17 cellular contexts compared by ENCODE assay signal in genomic region chr4:1730532-1731135, GRCh38. TPM values are rescaled to one million over a fixed set of nuclear protein-coding genes. Genes with fewer than 3 reads are reported as not detected.
DNase-seq lines count a peak whose midpoint lies in the region; ATAC-seq, FAIRE-seq and TF ChIP-seq lines count a peak whose summit lies in the region.
"Had no signal": no experiment of that assay in that cellular context is flagged by ENCODE, and none has a peak within 500 bp of the region (broad histone marks: within the 10 kb centered on the region; RNA-seq: fewer than 3 reads in every experiment).

No MANE protein-coding gene starts in this region.

- intact Hi-C loops in HepG2 (cut with micrococcal nuclease; ENCODE audit: unreplicated experiment): no loop called here

- in situ Hi-C loops in HepG2 (cut with HindIII; ENCODE audit: extremely low pct_ligation_motif_present, low pct_unique_long_range_greater_than_20kb): no loop called here

- H3K9me3 ChIP-seq in AG04450 (ENCODE audit: control insufficient read depth, insufficient read depth, low read length) (no peaks in the 10 kb centered on the region; the same call in 1 of the 2 replicates), HepG2 (ENCODE audit: low read length) (no peaks in the 10 kb centered on the region)
- H3K9me3 ChIP-seq: SJCRH30 had no signal

- peaks cover 31 to 75% of the 10 kb centered on the region in 2 experiments for H3K36me3 ChIP-seq in HepG2 (replicated peaks in 1 of 2; ENCODE audit: control insufficient read depth in 1 of 2, insufficient read depth in 2 of 2, low read length in 2 of 2)

- DNase-seq in AG04450 (ENCODE audit: low read depth, low spot score) (no peak), D341Med (ENCODE audit: low spot score) (peak; percentile 12), HepG2 (ENCODE audit: low spot score) (no peak), GF-D8 (lab: John Stamatoyannopoulos, UW) (no peak), NCI-H446 treated with DMSO at 0.1 percent for 48 hours (lab: John Stamatoyannopoulos, UW) (no peak)
- no peak for DNase-seq in activated CD4-positive, alpha-beta memory T cell treated with anti-CD3 and anti-CD28 coated beads, Interleukin-2, amount 10 ng/mL, durations not matched to agents 7 days and 5 days
- DNase-seq: CD4-positive, alpha-beta T cell; GM23248; MM.1S; NCI-H1092 treated with DMSO at 0.1 percent for 48 hours; NCI-H2227 treated with DMSO at 0.1 percent for 48 hours; NCI-H524 treated with DMSO at 0.1 percent for 48 hours; SJCRH30 had no signal

- peak overlapping the region; percentile 42 for H3K27ac Mint-ChIP-seq in activated CD4-positive, alpha-beta memory T cell treated with anti-CD3 and anti-CD28 coated beads, Interleukin-2, amount 10 ng/mL, durations not matched to agents 7 days and 5 days
- H3K27ac Mint-ChIP-seq: B cell had no signal

- BruUV-seq in HepG2 (replicated peaks; lab: Mats Ljungman, UMichigan): no TSS peak

- no peaks in the 10 kb centered on the region for H3K27me3 ChIP-seq in AG04450 (ENCODE audit: control insufficient read depth, insufficient read depth, low read length)
- no peaks in the 10 kb centered on the region for H3K27me3 ChIP-seq in HepG2 (ENCODE audit: control insufficient read depth in 1 of 2, insufficient read depth in 2 of 2, low read length in 2 of 2)
- H3K27me3 ChIP-seq: SJCRH30 had no signal

- H4K20me1 ChIP-seq in HepG2 (ENCODE audit: insufficient read depth, low read length): peaks cover 3% of the 10 kb centered on the region; the same call in 1 of the 2 replicates

- TF ChIP-seq CTCF in AG04450 (IDR thresholded peaks at IDR 0.05; ENCODE audit: low read depth, low read length): no peak
- TF ChIP-seq CTCF in HepG2 (CRISPR knock-in tag; IDR thresholded peaks at IDR 0.05): no peak

- 90% methylated on average over 7 of the region's 16 CpGs for WGBS in HepG2 (ENCODE audit: low lambda C conversion rate)

- TF ChIP-seq EP300 in HepG2 (IDR thresholded peaks at IDR 0.05; ENCODE audit: low read depth in 2 of 2, low read length in 2 of 2) (no peak), HepG2 (CRISPR knock-in tag; IDR thresholded peaks at IDR 0.05; ENCODE audit: borderline replicate concordance) (no peak)

- no peak overlapping the region for H3K4me2 ChIP-seq in HepG2 (ENCODE audit: low read depth, low read length)

- peaks cover 92% of the 10 kb centered on the region for H3K36me3 Mint-ChIP-seq in activated CD4-positive, alpha-beta memory T cell treated with anti-CD3 and anti-CD28 coated beads, Interleukin-2, amount 10 ng/mL, durations not matched to agents 7 days and 5 days (ENCODE audit: low read depth)

- peaks cover 53% of the 10 kb centered on the region for H3K4me1 Mint-ChIP-seq in activated CD4-positive, alpha-beta memory T cell treated with anti-CD3 and anti-CD28 coated beads, Interleukin-2, amount 10 ng/mL, durations not matched to agents 7 days and 5 days

- CTCF ChIA-PET in AG04450 (lab: Charles Lee): interaction anchor here (1.1 to 2.7 kb wide), 2 partner anchors 29 to 37 kb away, joined by 3 to 27 read pairs; no protein-coding TSS in a partner anchor
- CTCF ChIA-PET in activated CD4-positive, alpha-beta memory T cell treated with anti-CD3 and anti-CD28 coated beads, Interleukin-2, amount 10 ng/mL, durations not matched to agents 7 days and 5 days (lab: Charles Lee): interaction anchor here (0.6 to 3.4 kb wide), 6 partner anchors 10 to 281 kb away, joined by 3 to 52 read pairs (median 5); partner anchors contain the start of genes TACC3 and TMEM129
- CTCF ChIA-PET in HepG2 (lab: Yijun Ruan, JAX; ENCODE audit: low intra/inter-chr PET ratio, low total read pairs): interaction anchor here (2.0 to 2.1 kb wide), 2 partner anchors 38 to 79 kb away, joined by 8 to 15 read pairs; no protein-coding TSS in a partner anchor

- no peak overlapping the region for H2AFZ ChIP-seq in HepG2 (ENCODE audit: low read length)
- H2AFZ ChIP-seq: GM23248 had no signal

- TF ChIP-seq POLR2A in HepG2 (IDR thresholded peaks at IDR 0.05; ENCODE audit: insufficient read depth in 1 of 2, low read depth in 2 of 2, low read length in 2 of 2): no peak

- H3K27me3 Mint-ChIP-seq in activated CD4-positive, alpha-beta memory T cell treated with anti-CD3 and anti-CD28 coated beads, Interleukin-2, amount 10 ng/mL, durations not matched to agents 7 days and 5 days: no peaks in the 10 kb centered on the region
- H3K27me3 Mint-ChIP-seq: B cell; CD4-positive, alpha-beta T cell had no signal

- no peak overlapping the region for H3K4me3 Mint-ChIP-seq in activated CD4-positive, alpha-beta memory T cell treated with anti-CD3 and anti-CD28 coated beads, Interleukin-2, amount 10 ng/mL, durations not matched to agents 7 days and 5 days
- H3K4me3 Mint-ChIP-seq: B cell had no signal

- no peak for FAIRE-seq in HepG2 (lab: Jason Lieb, UNC)
- FAIRE-seq: HTR-8/SVneo had no signal

- H3K4me1 ChIP-seq in HepG2 (ENCODE audit: insufficient read depth, low read length): peaks cover 14% of the 10 kb centered on the region; the same call in 1 of the 2 replicates
- H3K4me1 ChIP-seq: SJCRH30 had no signal

- H3K4me3 ChIP-seq in AG04450 (ENCODE audit: low read depth, low read length) (no peak overlapping the region), HepG2 (replicated peaks in 1 of 3; ENCODE audit: insufficient read depth in 1 of 3, low read depth in 2 of 3, low read length in 3 of 3) (no peak overlapping the region)
- H3K4me3 ChIP-seq: GM23248, SJCRH30 had no signal

- peak overlapping the region; percentile 39 for H3K27ac ChIP-seq in AG04450 (ENCODE audit: low read depth, low read length)
- H3K27ac ChIP-seq in HepG2 (ENCODE audit: extremely low read length, insufficient read depth, low read length): no peak overlapping the region
- H3K27ac ChIP-seq: GM23248, HL-60, SJCRH30 had no signal

- ATAC-seq in HepG2: no peak
- no peak for ATAC-seq in HG02588 (IDR thresholded peaks at IDR 0.05; ENCODE audit: unreplicated experiment)

- H3K79me2 ChIP-seq in HepG2 (ENCODE audit: insufficient read depth, low read length): peaks cover 6% of the 10 kb centered on the region

- TF ChIP-seq RAD21 in HepG2 (CRISPR knock-in tag; IDR thresholded peaks at IDR 0.05): no peak

- H3K9ac ChIP-seq in HepG2 (ENCODE audit: insufficient read depth, low read depth, low read length): no peak overlapping the region
- H3K9ac ChIP-seq: GM23248 had no signal

- POLR2A ChIA-PET in AG04450 (lab: Yijun Ruan, JAX): interaction anchor here (0.7 to 1.0 kb wide), 2 partner anchors 9 to 37 kb away, joined by 4 read pairs; partner anchors contain the start of genes TACC3 and TMEM129
- POLR2A ChIA-PET in activated CD4-positive, alpha-beta memory T cell treated with anti-CD3 and anti-CD28 coated beads, Interleukin-2, amount 10 ng/mL, durations not matched to agents 7 days and 5 days (lab: Charles Lee): interaction anchor here (1.0 to 13.8 kb wide), 8 partner anchors 10 to 39 kb away, joined by 3 to 371 read pairs (median 8); partner anchors contain the start of genes SLBP, TACC3 and TMEM129
- POLR2A ChIA-PET in HepG2 (lab: Yijun Ruan, JAX): no interaction called here

- no peaks in the 10 kb centered on the region for H3K9me3 Mint-ChIP-seq in activated CD4-positive, alpha-beta memory T cell treated with anti-CD3 and anti-CD28 coated beads, Interleukin-2, amount 10 ng/mL, durations not matched to agents 7 days and 5 days
- H3K9me3 Mint-ChIP-seq: CD4-positive, alpha-beta T cell had no signal

RNA-seq across cellular contexts. Expression of gene TACC3, which starts 9.3 kb away (rescaled TPM):
- polyA plus RNA-seq in AG04450 (2011; rRNA removed): 7.0 and 8.5 TPM in 2 replicates
- polyA minus RNA-seq in AG04450 (2011; rRNA and poly(A)+ RNA removed): 5.3 and 8.8 TPM in 2 replicates
- total RNA-seq in activated CD4-positive, alpha-beta memory T cell treated with anti-CD3 and anti-CD28 coated beads, Interleukin-2, amount 10 ng/mL, durations not matched to agents 7 days and 5 days: 100 to 1,000 TPM; 213 TPM
- total RNA-seq in HepG2 (2016; rRNA removed; fragmentation: Illumina TruSeq; extraction: Trizol): 21.2 and 35.4 TPM in 2 replicates
- total RNA-seq in HepG2 (2016; cell fraction: cytosol; rRNA removed; fragmentation: Illumina TruSeq; extraction: Trizol; ENCODE audit: low read depth): 9.8 and 10.0 TPM in 2 replicates
- 23.8 and 32.4 TPM in 2 replicates for total RNA-seq in HepG2 (2016; cell fraction: insoluble cytoplasmic fraction; rRNA removed; fragmentation: Illumina TruSeq; extraction: Trizol)
- 15.9 and 17.1 TPM in 2 replicates for total RNA-seq in HepG2 (2016; cell fraction: membrane; rRNA removed; fragmentation: Illumina TruSeq; extraction: Trizol)
- total RNA-seq in HepG2 (2016; cell fraction: nucleus; rRNA removed; fragmentation: Illumina TruSeq; extraction: Trizol): 24.3 and 29.3 TPM in 2 replicates
- polyA plus RNA-seq in HepG2 (2011; rRNA removed): 15.7 and 20.3 TPM in 2 replicates
- polyA plus RNA-seq in HepG2 (2011; cell fraction: cytosol; rRNA removed): 8.7 and 16.8 TPM in 2 replicates
- 68.2 and 101 TPM in 2 replicates for polyA plus RNA-seq in HepG2 (2011; cell fraction: nucleus; rRNA removed)
- polyA plus RNA-seq in HepG2 (2012): 16.3 and 27.3 TPM in 2 replicates
- polyA plus RNA-seq in HepG2 (2016; cell fraction: cytosol; fragmentation: Illumina TruSeq; extraction: Trizol; ENCODE audit: low read depth): 5.5 and 6.4 TPM in 2 replicates
- 59.5 and 79.8 TPM in 2 replicates for polyA plus RNA-seq in HepG2 (2016; cell fraction: insoluble cytoplasmic fraction; fragmentation: Illumina TruSeq; extraction: Trizol; ENCODE audit: low read depth)
- polyA plus RNA-seq in HepG2 (2016; cell fraction: membrane; fragmentation: Illumina TruSeq; extraction: Trizol; ENCODE audit: low read depth): 10.8 and 13.8 TPM in 2 replicates
- 133 and 138 TPM in 2 replicates for polyA plus RNA-seq in HepG2 (2016; cell fraction: nucleus; fragmentation: Illumina TruSeq; extraction: Trizol; ENCODE audit: insufficient read depth, low read depth)
- 12.7 and 22.2 TPM in 2 replicates for polyA minus RNA-seq in HepG2 (2011; rRNA and poly(A)+ RNA removed; ENCODE audit: low replicate concordance)
- polyA minus RNA-seq in HepG2 (2011; cell fraction: cytosol; rRNA and poly(A)+ RNA removed): 7.4 and 8.9 TPM in 2 replicates
- polyA minus RNA-seq in HepG2 (2011; cell fraction: nucleus; rRNA and poly(A)+ RNA removed): 10.9 and 13.8 TPM in 2 replicates

RNA-seq across cellular contexts. Expression of gene TMEM129, which starts 9.5 kb away (rescaled TPM):
- polyA plus RNA-seq in AG04450 (2011; rRNA removed) (13.1 and 20.8 TPM in 2 replicates), HepG2 (2011; rRNA removed) (19.0 and 36.1 TPM in 2 replicates)
- 7.5 and 12.2 TPM in 2 replicates for polyA minus RNA-seq in AG04450 (2011; rRNA and poly(A)+ RNA removed)
- 10 to 100 TPM; 20.4 to 22.3 TPM for total RNA-seq in activated CD4-positive, alpha-beta memory T cell treated with anti-CD3 and anti-CD28 coated beads, Interleukin-2, amount 10 ng/mL, durations not matched to agents 7 days and 5 days
- total RNA-seq in HepG2 (2016; rRNA removed; fragmentation: Illumina TruSeq; extraction: Trizol): 15.5 and 25.8 TPM in 2 replicates
- total RNA-seq in HepG2 (2016; cell fraction: cytosol; rRNA removed; fragmentation: Illumina TruSeq; extraction: Trizol; ENCODE audit: low read depth): 9.2 and 12.7 TPM in 2 replicates
- 14.4 and 26.2 TPM in 2 replicates for total RNA-seq in HepG2 (2016; cell fraction: insoluble cytoplasmic fraction; rRNA removed; fragmentation: Illumina TruSeq; extraction: Trizol)
- 28.5 and 34.5 TPM in 2 replicates for total RNA-seq in HepG2 (2016; cell fraction: membrane; rRNA removed; fragmentation: Illumina TruSeq; extraction: Trizol)
- 20.4 and 23.0 TPM in 2 replicates for total RNA-seq in HepG2 (2016; cell fraction: nucleus; rRNA removed; fragmentation: Illumina TruSeq; extraction: Trizol)
- 18.9 and 32.3 TPM in 2 replicates for polyA plus RNA-seq in HepG2 (2011; cell fraction: cytosol; rRNA removed)
- 79.1 and 84.6 TPM in 2 replicates for polyA plus RNA-seq in HepG2 (2011; cell fraction: nucleus; rRNA removed)
- 16.1 and 20.7 TPM in 2 replicates for polyA plus RNA-seq in HepG2 (2012)
- 9.4 and 10.4 TPM in 2 replicates for polyA plus RNA-seq in HepG2 (2016; cell fraction: cytosol; fragmentation: Illumina TruSeq; extraction: Trizol; ENCODE audit: low read depth)
- polyA plus RNA-seq in HepG2 (2016; cell fraction: insoluble cytoplasmic fraction; fragmentation: Illumina TruSeq; extraction: Trizol; ENCODE audit: low read depth): 14.1 and 16.2 TPM in 2 replicates
- 21.6 and 23.3 TPM in 2 replicates for polyA plus RNA-seq in HepG2 (2016; cell fraction: membrane; fragmentation: Illumina TruSeq; extraction: Trizol; ENCODE audit: low read depth)
- polyA plus RNA-seq in HepG2 (2016; cell fraction: nucleus; fragmentation: Illumina TruSeq; extraction: Trizol; ENCODE audit: insufficient read depth, low read depth): 36.1 and 41.5 TPM in 2 replicates
- polyA minus RNA-seq in HepG2 (2011; rRNA and poly(A)+ RNA removed; ENCODE audit: low replicate concordance): 7.1 and 61.3 TPM in 2 replicates
- 18.8 and 21.5 TPM in 2 replicates for polyA minus RNA-seq in HepG2 (2011; cell fraction: cytosol; rRNA and poly(A)+ RNA removed)
- polyA minus RNA-seq in HepG2 (2011; cell fraction: nucleus; rRNA and poly(A)+ RNA removed): 6.4 and 8.5 TPM in 2 replicates

RNA-seq across cellular contexts. Expression of gene SLBP, which starts 18.5 kb away (rescaled TPM):
- polyA plus RNA-seq in AG04450 (2011; rRNA removed) (56.3 and 72.0 TPM in 2 replicates), HepG2 (2011; rRNA removed) (29.8 and 43.9 TPM in 2 replicates)
- 23.9 and 28.1 TPM in 2 replicates for polyA minus RNA-seq in AG04450 (2011; rRNA and poly(A)+ RNA removed)
- 100 to 1,000 TPM; 105 to 107 TPM for total RNA-seq in activated CD4-positive, alpha-beta memory T cell treated with anti-CD3 and anti-CD28 coated beads, Interleukin-2, amount 10 ng/mL, durations not matched to agents 7 days and 5 days
- 104 and 131 TPM in 2 replicates for total RNA-seq in HepG2 (2016; rRNA removed; fragmentation: Illumina TruSeq; extraction: Trizol)
- total RNA-seq in HepG2 (2016; cell fraction: cytosol; rRNA removed; fragmentation: Illumina TruSeq; extraction: Trizol; ENCODE audit: low read depth): 19.5 and 20.5 TPM in 2 replicates
- total RNA-seq in HepG2 (2016; cell fraction: insoluble cytoplasmic fraction; rRNA removed; fragmentation: Illumina TruSeq; extraction: Trizol): 103 and 128 TPM in 2 replicates
- 43.3 and 44.2 TPM in 2 replicates for total RNA-seq in HepG2 (2016; cell fraction: membrane; rRNA removed; fragmentation: Illumina TruSeq; extraction: Trizol)
- total RNA-seq in HepG2 (2016; cell fraction: nucleus; rRNA removed; fragmentation: Illumina TruSeq; extraction: Trizol): 39.3 and 41.5 TPM in 2 replicates
- polyA plus RNA-seq in HepG2 (2011; cell fraction: cytosol; rRNA removed): 22.0 and 30.6 TPM in 2 replicates
- 12.8 and 13.8 TPM in 2 replicates for polyA plus RNA-seq in HepG2 (2011; cell fraction: nucleus; rRNA removed)
- polyA plus RNA-seq in HepG2 (2012): 30.0 and 43.7 TPM in 2 replicates
- polyA plus RNA-seq in HepG2 (2016; cell fraction: cytosol; fragmentation: Illumina TruSeq; extraction: Trizol; ENCODE audit: low read depth): 10.3 and 11.7 TPM in 2 replicates
- 140 and 142 TPM in 2 replicates for polyA plus RNA-seq in HepG2 (2016; cell fraction: insoluble cytoplasmic fraction; fragmentation: Illumina TruSeq; extraction: Trizol; ENCODE audit: low read depth)
- 24.5 and 24.6 TPM in 2 replicates for polyA plus RNA-seq in HepG2 (2016; cell fraction: membrane; fragmentation: Illumina TruSeq; extraction: Trizol; ENCODE audit: low read depth)
- polyA plus RNA-seq in HepG2 (2016; cell fraction: nucleus; fragmentation: Illumina TruSeq; extraction: Trizol; ENCODE audit: insufficient read depth, low read depth): 69.4 and 73.3 TPM in 2 replicates
- polyA minus RNA-seq in HepG2 (2011; rRNA and poly(A)+ RNA removed; ENCODE audit: low replicate concordance): 12.5 and 24.7 TPM in 2 replicates
- polyA minus RNA-seq in HepG2 (2011; cell fraction: cytosol; rRNA and poly(A)+ RNA removed): 19.7 and 22.7 TPM in 2 replicates
- 10.8 and 13.7 TPM in 2 replicates for polyA minus RNA-seq in HepG2 (2011; cell fraction: nucleus; rRNA and poly(A)+ RNA removed)

RNA-seq across cellular contexts. Expression of gene FAM53A, which starts 46.5 kb away (rescaled TPM):
- polyA plus RNA-seq in AG04450 (2011; rRNA removed) (1.1 TPM in 2 replicates), HepG2 (2011; rRNA removed) (0.46 and 0.48 TPM in 2 replicates)
- polyA minus RNA-seq in AG04450 (2011; rRNA and poly(A)+ RNA removed): 1.3 and 1.8 TPM in 2 replicates
- under 1 TPM; 0.65 to 0.91 TPM for total RNA-seq in activated CD4-positive, alpha-beta memory T cell treated with anti-CD3 and anti-CD28 coated beads, Interleukin-2, amount 10 ng/mL, durations not matched to agents 7 days and 5 days
- total RNA-seq in HepG2 (2016; rRNA removed; fragmentation: Illumina TruSeq; extraction: Trizol): 0.62 and 1.1 TPM in 2 replicates
- 1.9 TPM in 1 of 2 replicates, not detected in the other for total RNA-seq in HepG2 (2016; cell fraction: cytosol; rRNA removed; fragmentation: Illumina TruSeq; extraction: Trizol; ENCODE audit: low read depth)
- total RNA-seq in HepG2 (2016; cell fraction: insoluble cytoplasmic fraction; rRNA removed; fragmentation: Illumina TruSeq; extraction: Trizol): 0.22 and 0.56 TPM in 2 replicates
- total RNA-seq in HepG2 (2016; cell fraction: membrane; rRNA removed; fragmentation: Illumina TruSeq; extraction: Trizol): 0.83 and 1.1 TPM in 2 replicates
- total RNA-seq in HepG2 (2016; cell fraction: nucleus; rRNA removed; fragmentation: Illumina TruSeq; extraction: Trizol): 0.43 and 0.44 TPM in 2 replicates
- 0.33 and 0.60 TPM in 2 replicates for polyA plus RNA-seq in HepG2 (2011; cell fraction: cytosol; rRNA removed)
- polyA plus RNA-seq in HepG2 (2011; cell fraction: nucleus; rRNA removed): 0.69 and 0.85 TPM in 2 replicates
- polyA plus RNA-seq in HepG2 (2012): 0.20 and 0.35 TPM in 2 replicates
- polyA plus RNA-seq in HepG2 (2016; cell fraction: cytosol; fragmentation: Illumina TruSeq; extraction: Trizol; ENCODE audit: low read depth): 0.21 and 0.32 TPM in 2 replicates
- 0.46 and 0.47 TPM in 2 replicates for polyA plus RNA-seq in HepG2 (2016; cell fraction: insoluble cytoplasmic fraction; fragmentation: Illumina TruSeq; extraction: Trizol; ENCODE audit: low read depth)
- polyA plus RNA-seq in HepG2 (2016; cell fraction: membrane; fragmentation: Illumina TruSeq; extraction: Trizol; ENCODE audit: low read depth): 0.26 and 0.55 TPM in 2 replicates
- polyA plus RNA-seq in HepG2 (2016; cell fraction: nucleus; fragmentation: Illumina TruSeq; extraction: Trizol; ENCODE audit: insufficient read depth, low read depth): 0.53 and 0.70 TPM in 2 replicates
- polyA minus RNA-seq in HepG2 (2011; rRNA and poly(A)+ RNA removed; ENCODE audit: low replicate concordance): 0.62 and 1.6 TPM in 2 replicates
- polyA minus RNA-seq in HepG2 (2011; cell fraction: cytosol; rRNA and poly(A)+ RNA removed): not detected in 2 replicates
- 0.13 and 0.50 TPM in 2 replicates for polyA minus RNA-seq in HepG2 (2011; cell fraction: nucleus; rRNA and poly(A)+ RNA removed)
